8 cellular contexts compared by ENCODE assay signal in the genomic region with DNA sequence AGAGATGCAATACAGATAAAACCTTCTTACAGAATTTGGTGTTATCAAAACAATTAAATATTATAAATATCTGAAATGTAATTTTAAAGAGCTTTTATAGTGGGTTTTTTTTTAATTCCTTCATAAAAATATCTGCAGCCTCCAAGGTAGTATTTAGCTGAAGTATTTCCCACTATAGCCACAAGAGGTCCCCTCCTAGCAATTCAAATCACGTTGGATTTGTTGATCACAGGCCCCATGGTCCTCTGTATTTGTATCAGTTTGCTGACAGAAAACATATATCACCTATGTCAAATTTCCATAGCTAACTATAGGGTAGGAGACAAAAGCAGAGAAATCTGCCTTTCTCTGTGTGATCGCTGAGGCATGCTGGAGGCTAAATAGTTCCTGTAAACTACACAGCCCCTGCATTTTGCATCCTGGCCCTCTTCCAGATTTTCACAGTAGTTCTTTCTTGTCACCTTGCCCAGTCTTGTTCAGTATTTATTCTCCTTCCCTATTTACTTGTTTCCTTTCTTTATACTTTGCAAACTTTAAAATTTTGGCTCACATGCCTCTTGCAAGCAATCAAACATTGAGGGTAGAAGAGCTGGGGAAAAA. TPM values are rescaled to one million over a fixed set of nuclear protein-coding genes. Genes with fewer than 3 reads are reported as not detected.
DNase-seq lines count a peak whose midpoint lies in the region; ATAC-seq and TF ChIP-seq lines count a peak whose summit lies in the region.

No MANE protein-coding gene starts in this region.

- H3K4me1 Mint-ChIP-seq in glutamatergic neuron (ENCODE audit: low read depth, unreplicated experiment) = peaks cover 2% of the 10 kb centered on the region

- peaks cover 7% of the 10 kb centered on the region for H3K9me3 Mint-ChIP-seq in glutamatergic neuron (ENCODE audit: unreplicated experiment)

- DNase-seq in BJ (ENCODE audit: low read depth) (no peak), GM12865 (ENCODE audit: low read depth) (peak; percentile 70), NCI-H1105 treated with DMSO at 0.1 percent for 48 hours (lab: John Stamatoyannopoulos, UW) (peak; percentile 70), glutamatergic neuron (no peak), retina (peak; percentile 15), GM19238 (ENCODE audit: insufficient read length, low spot score) (no peak)

- H3K36me3 Mint-ChIP-seq in glutamatergic neuron (ENCODE audit: unreplicated experiment) = peaks cover 9% of the 10 kb centered on the region

- H3K27me3 Mint-ChIP-seq in glutamatergic neuron (ENCODE audit: unreplicated experiment) = peaks cover 2% of the 10 kb centered on the region

- peak; percentile 81 for ATAC-seq in HG02642 (IDR thresholded peaks at IDR 0.05; ENCODE audit: poor library complexity, unreplicated experiment)

- H3K4me3 ChIP-seq in BJ (ENCODE audit: low read depth, low read length) = no peak overlapping the region
- no peak overlapping the region for H3K4me3 ChIP-seq in GM12865 (ENCODE audit: low read depth, low read length)
- H3K4me3 ChIP-seq in WI38 (ENCODE audit: low read depth, low read length) = no peak overlapping the region

- CTCF ChIA-PET in BJ (lab: Yijun Ruan, JAX) = interaction anchor here (0.6 to 4.8 kb wide), 19 partner anchors 9 to 1203 kb away, joined by 3 to 131 read pairs (median 4); no protein-coding TSS in a partner anchor

- no peaks in the 10 kb centered on the region; the same call in 1 of the 2 replicates for H3K27me3 ChIP-seq in BJ (ENCODE audit: control insufficient read depth, insufficient read depth, low read length)

- H3K27ac Mint-ChIP-seq in glutamatergic neuron (ENCODE audit: unreplicated experiment) = no peak overlapping the region

- no peak overlapping the region for H3K4me3 Mint-ChIP-seq in glutamatergic neuron (ENCODE audit: unreplicated experiment)

- TF ChIP-seq CTCF in BJ (IDR thresholded peaks at IDR 0.05; ENCODE audit: insufficient read depth, low read depth, low read length) = peak; percentile 67
- peak; percentile 61 for TF ChIP-seq CTCF in GM12865 (IDR thresholded peaks at IDR 0.05; ENCODE audit: insufficient read depth, low read depth, low read length, missing control alignments)
- peak; percentile 31; the same call in 1 of the 2 replicates for TF ChIP-seq CTCF in WI38 (IDR thresholded peaks at IDR 0.05; ENCODE audit: low read depth, low read length)
- TF ChIP-seq CTCF in glutamatergic neuron (IDR thresholded peaks at IDR 0.05; ENCODE audit: partially characterized antibody, unreplicated experiment) = peak; percentile 71

- POLR2A ChIA-PET in BJ (lab: Charles Lee) = interaction anchor here (0.6 kb wide), 1 partner anchor 188 kb away, joined by 15 read pairs; no protein-coding TSS in a partner anchor

- H3K36me3 ChIP-seq in BJ (ENCODE audit: control insufficient read depth, insufficient read depth, low read length) = no peaks in the 10 kb centered on the region

RNA-seq across cellular contexts. Expression of gene CTNNA3, which starts 1.8 kb away (rescaled TPM):
- not detected in 2 replicates for polyA plus RNA-seq in BJ (2011; rRNA removed)
- polyA minus RNA-seq in BJ (2011; rRNA and poly(A)+ RNA removed) = not detected in 2 replicates
- 3.3 TPM for total RNA-seq in glutamatergic neuron (ENCODE audit: unreplicated experiment)

Comparison
In these comparisons a context has a peak if more than half of its experiments do, and no peak if none do; other contexts are left out.
1. DNase-seq: peak in GM12865 (single experiment), NCI-H1105 treated with DMSO at 0.1 percent for 48 hours (single experiment) and retina (single experiment); none in BJ (single experiment), glutamatergic neuron (single experiment) and GM19238 (single experiment).
2. Peak in every context shown above with its lines, with median percentiles within 50 percentile points of each other: CTCF ChIP-seq.